ENCODE assay signal across 1 cellular context in the genomic region with DNA sequence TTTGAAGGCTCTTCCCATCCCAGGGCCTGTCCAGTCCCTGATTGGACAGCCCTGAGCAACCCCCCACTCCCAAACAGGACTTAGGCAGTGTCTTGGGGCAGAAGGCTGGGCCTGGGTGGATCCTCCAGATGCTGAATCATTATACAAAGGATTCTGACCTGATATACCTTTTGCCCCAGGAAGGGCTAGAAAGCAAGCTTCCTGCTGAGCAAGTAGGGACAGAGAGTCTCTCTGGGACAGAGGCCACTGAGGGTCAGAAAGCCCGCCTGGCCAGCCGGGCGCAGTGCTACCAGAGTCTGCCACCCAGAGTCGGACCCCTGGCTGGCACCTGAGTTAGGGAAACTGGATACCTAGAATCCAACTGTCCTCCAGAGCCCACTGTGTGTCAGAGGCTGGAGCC.
TF ChIP-seq lines count a peak whose summit lies in the region.

No MANE protein-coding gene starts in this region.

TF ChIP-seq in GM23338, 12 proteins besides CTCF, POLR2A, EP300 and RAD21 (continued from another document):
- TF ChIP-seq, protein P1, sequence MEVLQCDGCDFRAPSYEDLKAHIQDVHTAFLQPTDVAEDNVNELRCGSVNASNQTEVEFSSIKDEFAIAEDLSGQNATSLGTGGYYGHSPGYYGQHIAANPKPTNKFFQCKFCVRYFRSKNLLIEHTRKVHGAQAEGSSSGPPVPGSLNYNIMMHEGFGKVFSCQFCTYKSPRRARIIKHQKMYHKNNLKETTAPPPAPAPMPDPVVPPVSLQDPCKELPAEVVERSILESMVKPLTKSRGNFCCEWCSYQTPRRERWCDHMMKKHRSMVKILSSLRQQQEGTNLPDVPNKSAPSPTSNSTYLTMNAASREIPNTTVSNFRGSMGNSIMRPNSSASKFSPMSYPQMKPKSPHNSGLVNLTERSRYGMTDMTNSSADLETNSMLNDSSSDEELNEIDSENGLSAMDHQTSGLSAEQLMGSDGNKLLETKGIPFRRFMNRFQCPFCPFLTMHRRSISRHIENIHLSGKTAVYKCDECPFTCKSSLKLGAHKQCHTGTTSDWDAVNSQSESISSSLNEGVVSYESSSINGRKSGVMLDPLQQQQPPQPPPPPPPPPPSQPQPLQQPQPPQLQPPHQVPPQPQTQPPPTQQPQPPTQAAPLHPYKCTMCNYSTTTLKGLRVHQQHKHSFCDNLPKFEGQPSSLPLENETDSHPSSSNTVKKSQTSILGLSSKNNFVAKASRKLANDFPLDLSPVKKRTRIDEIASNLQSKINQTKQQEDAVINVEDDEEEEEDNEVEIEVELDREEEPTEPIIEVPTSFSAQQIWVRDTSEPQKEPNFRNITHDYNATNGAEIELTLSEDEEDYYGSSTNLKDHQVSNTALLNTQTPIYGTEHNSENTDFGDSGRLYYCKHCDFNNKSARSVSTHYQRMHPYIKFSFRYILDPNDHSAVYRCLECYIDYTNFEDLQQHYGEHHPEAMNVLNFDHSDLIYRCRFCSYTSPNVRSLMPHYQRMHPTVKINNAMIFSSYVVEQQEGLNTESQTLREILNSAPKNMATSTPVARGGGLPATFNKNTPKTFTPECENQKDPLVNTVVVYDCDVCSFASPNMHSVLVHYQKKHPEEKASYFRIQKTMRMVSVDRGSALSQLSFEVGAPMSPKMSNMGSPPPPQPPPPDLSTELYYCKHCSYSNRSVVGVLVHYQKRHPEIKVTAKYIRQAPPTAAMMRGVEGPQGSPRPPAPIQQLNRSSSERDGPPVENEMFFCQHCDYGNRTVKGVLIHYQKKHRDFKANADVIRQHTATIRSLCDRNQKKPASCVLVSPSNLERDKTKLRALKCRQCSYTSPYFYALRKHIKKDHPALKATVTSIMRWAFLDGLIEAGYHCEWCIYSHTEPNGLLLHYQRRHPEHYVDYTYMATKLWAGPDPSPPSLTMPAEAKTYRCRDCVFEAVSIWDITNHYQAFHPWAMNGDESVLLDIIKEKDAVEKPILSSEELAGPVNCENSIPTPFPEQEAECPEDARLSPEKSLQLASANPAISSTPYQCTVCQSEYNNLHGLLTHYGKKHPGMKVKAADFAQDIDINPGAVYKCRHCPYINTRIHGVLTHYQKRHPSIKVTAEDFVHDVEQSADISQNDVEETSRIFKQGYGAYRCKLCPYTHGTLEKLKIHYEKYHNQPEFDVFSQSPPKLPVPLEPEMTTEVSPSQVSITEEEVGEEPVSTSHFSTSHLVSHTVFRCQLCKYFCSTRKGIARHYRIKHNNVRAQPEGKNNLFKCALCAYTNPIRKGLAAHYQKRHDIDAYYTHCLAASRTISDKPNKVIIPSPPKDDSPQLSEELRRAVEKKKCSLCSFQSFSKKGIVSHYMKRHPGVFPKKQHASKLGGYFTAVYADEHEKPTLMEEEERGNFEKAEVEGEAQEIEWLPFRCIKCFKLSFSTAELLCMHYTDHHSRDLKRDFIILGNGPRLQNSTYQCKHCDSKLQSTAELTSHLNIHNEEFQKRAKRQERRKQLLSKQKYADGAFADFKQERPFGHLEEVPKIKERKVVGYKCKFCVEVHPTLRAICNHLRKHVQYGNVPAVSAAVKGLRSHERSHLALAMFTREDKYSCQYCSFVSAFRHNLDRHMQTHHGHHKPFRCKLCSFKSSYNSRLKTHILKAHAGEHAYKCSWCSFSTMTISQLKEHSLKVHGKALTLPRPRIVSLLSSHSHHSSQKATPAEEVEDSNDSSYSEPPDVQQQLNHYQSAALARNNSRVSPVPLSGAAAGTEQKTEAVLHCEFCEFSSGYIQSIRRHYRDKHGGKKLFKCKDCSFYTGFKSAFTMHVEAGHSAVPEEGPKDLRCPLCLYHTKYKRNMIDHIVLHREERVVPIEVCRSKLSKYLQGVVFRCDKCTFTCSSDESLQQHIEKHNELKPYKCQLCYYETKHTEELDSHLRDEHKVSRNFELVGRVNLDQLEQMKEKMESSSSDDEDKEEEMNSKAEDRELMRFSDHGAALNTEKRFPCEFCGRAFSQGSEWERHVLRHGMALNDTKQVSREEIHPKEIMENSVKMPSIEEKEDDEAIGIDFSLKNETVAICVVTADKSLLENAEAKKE (CRISPR knock-in tag; IDR thresholded peaks at IDR 0.05), result no peak
